ENCODE assay signal across 19 cellular contexts in genomic region chr3:20773320-20773984, GRCh38.
DNase-seq lines count a peak whose midpoint lies in the region; ATAC-seq, FAIRE-seq and TF ChIP-seq lines count a peak whose summit lies in the region.
"Had no signal": no experiment of that assay in that cellular context is flagged by ENCODE, and none has a peak within 500 bp of the region (broad histone marks: within the 10 kb centered on the region; RNA-seq: fewer than 3 reads in every experiment).

No MANE protein-coding gene starts in this region.

- H3K27ac ChIP-seq in right lobe of liver (peak overlapping the region; percentile 14 to 48 (median 18)), smooth muscle cell (ENCODE audit: low read depth) (no peak overlapping the region)
- H3K27ac ChIP-seq: BLaER1, RWPE1, SK-N-MC had no signal

- TF ChIP-seq CTCF in epithelial cell of proximal tubule (conservative IDR thresholded peaks at IDR 0.05; ENCODE audit: low read depth, low read length) = no peak
- TF ChIP-seq CTCF in right lobe of liver (IDR thresholded peaks at IDR 0.05) = no peak
- no peak for TF ChIP-seq CTCF in smooth muscle cell (IDR thresholded peaks at IDR 0.05; ENCODE audit: borderline replicate concordance, insufficient read depth, poor library complexity, severe bottlenecking)

- no peak overlapping the region for H3K9ac ChIP-seq in smooth muscle cell (ENCODE audit: low read depth)
- H3K9ac ChIP-seq: BLaER1 had no signal

- H3K27me3 ChIP-seq in right lobe of liver = no peaks in the 10 kb centered on the region
- H3K27me3 ChIP-seq in smooth muscle cell (ENCODE audit: low read depth) = no peaks in the 10 kb centered on the region
- H3K27me3 ChIP-seq in HAP-1 (ENCODE audit: low read depth) = no peaks in the 10 kb centered on the region
- H3K27me3 ChIP-seq: BLaER1 had no signal

- H3K9me3 ChIP-seq in right lobe of liver (no peaks in the 10 kb centered on the region), smooth muscle cell (replicated peaks; ENCODE audit: low read depth) (no peaks in the 10 kb centered on the region), HAP-1 (no peaks in the 10 kb centered on the region)
- H3K9me3 ChIP-seq: BLaER1 had no signal

- H3K4me1 ChIP-seq in right lobe of liver (peaks cover 0 to 6% (median 0%) of the 10 kb centered on the region in 4 donors), smooth muscle cell (ENCODE audit: low read depth) (no peaks in the 10 kb centered on the region), HAP-1 (no peaks in the 10 kb centered on the region)
- H3K4me1 ChIP-seq: BLaER1 had no signal

- H3K4me2 ChIP-seq in smooth muscle cell = no peak overlapping the region
- H3K4me2 ChIP-seq: BLaER1 had no signal

- H2AFZ ChIP-seq in smooth muscle cell (ENCODE audit: low read depth) = no peak overlapping the region

- DNase-seq in ACHN (peak; percentile 1), NCI-H2029 treated with DMSO at 0.1 percent for 48 hours (lab: John Stamatoyannopoulos, UW) (peak; percentile 58), epithelial cell of proximal tubule (ENCODE audit: low read depth) (peak; percentile 2), right lobe of liver (no peak), smooth muscle cell (lab: John Stamatoyannopoulos, UW; ENCODE audit: unreplicated experiment) (no peak), GM12891 (ENCODE audit: insufficient read length, low spot score) (no peak), HAP-1 (ENCODE audit: low spot score in 2 of 2) (no peak)
- no peak for DNase-seq in activated CD4-positive, alpha-beta T cell treated with anti-CD3 and anti-CD28 coated beads for 48 hours
- DNase-seq: CD4-positive, alpha-beta T cell; GF-D8; Kasumi-1; NCI-H1694; NCI-H2107; SHP77 treated with DMSO at 0.1 percent for 48 hours; SW 1271 had no signal

- intact Hi-C loops in right lobe of liver (cut with DNase I) = no loop called here

- H3K79me2 ChIP-seq in smooth muscle cell (ENCODE audit: low read depth) = no peaks in the 10 kb centered on the region

- no peaks in the 10 kb centered on the region for H3F3A ChIP-seq in smooth muscle cell (ENCODE audit: low read depth)

- H3K4me3 ChIP-seq in epithelial cell of proximal tubule (ENCODE audit: low read depth, low read length) (no peak overlapping the region), right lobe of liver (no peak overlapping the region), smooth muscle cell (no peak overlapping the region), HAP-1 (no peak overlapping the region)
- H3K4me3 ChIP-seq: BLaER1, SK-N-MC had no signal

- no peaks in the 10 kb centered on the region for H3K36me3 ChIP-seq in right lobe of liver
- H3K36me3 ChIP-seq in smooth muscle cell (ENCODE audit: low read depth) = no peaks in the 10 kb centered on the region
- no peaks in the 10 kb centered on the region for H3K36me3 ChIP-seq in HAP-1 (replicated peaks)
- H3K36me3 ChIP-seq: BLaER1 had no signal

- in situ Hi-C loops in ACHN (cut with HindIII; ENCODE audit: low pct_ligation_motif_present, low pct_unique_long_range_greater_than_20kb, low sequenced_read_pairs) (no loop called here), HAP-1 (cut with MboI; ENCODE audit: low sequenced_read_pairs) (no loop called here)

- no peaks in the 10 kb centered on the region for H4K20me1 ChIP-seq in smooth muscle cell (ENCODE audit: low read depth)
- H4K20me1 ChIP-seq: BLaER1 had no signal

- TF ChIP-seq POLR2A in right lobe of liver (IDR thresholded peaks at IDR 0.05) = no peak
- no peak for TF ChIP-seq POLR2A in GM12891 (IDR thresholded peaks at IDR 0.05; ENCODE audit: low read depth, low read length)

- WGBS in right lobe of liver (ENCODE audit: insufficient coverage, low coverage, low lambda C conversion rate, missing lambda C conversion rate) = 13% methylated on average over 5 of the region's 5 CpGs
- WGBS in smooth muscle cell (ENCODE audit: low lambda C conversion rate) = 91% methylated on average over 5 of the region's 5 CpGs

- FAIRE-seq in GM12891 (lab: Jason Lieb, UNC) = no peak
- FAIRE-seq: H1 had no signal

- peak; percentile 82 to 89 (median 86) for ATAC-seq in right lobe of liver

TF ChIP-seq in GM12891, 5 proteins besides CTCF, POLR2A, EP300 and RAD21:
- TF ChIP-seq PAX5 (IDR thresholded peaks at IDR 0.05; ENCODE audit: insufficient read depth, low read length, severe bottlenecking) (no peak), TAF1 (IDR thresholded peaks at IDR 0.05; ENCODE audit: low read depth, low read length) (no peak), POU2F2 (IDR thresholded peaks at IDR 0.05; ENCODE audit: low read depth, low read length) (no peak), SPI1 (IDR thresholded peaks at IDR 0.05; ENCODE audit: low read depth, low read length) (no peak), POLR2AphosphoS5 (IDR thresholded peaks at IDR 0.05; ENCODE audit: low read depth, low read length) (no peak)

Comparison
In these comparisons a context has a peak if more than half of its experiments do, and no peak if none do; other contexts are left out.
1. DNase-seq: peak in ACHN (single experiment), NCI-H2029 treated with DMSO at 0.1 percent for 48 hours (single experiment) and epithelial cell of proximal tubule (single experiment); none in right lobe of liver (0 of 3), activated CD4-positive, alpha-beta T cell treated with anti-CD3 and anti-CD28 coated beads for 48 hours (single experiment), smooth muscle cell (single experiment), GM12891 (single experiment) and HAP-1 (0 of 2).